ENCODE assay signal across 17 cellular contexts in genomic region chr17:82831818-82832200, GRCh38. TPM values are rescaled to one million over a fixed set of nuclear protein-coding genes. Genes with fewer than 3 reads are reported as not detected.
DNase-seq lines count a peak whose midpoint lies in the region; ATAC-seq and TF ChIP-seq lines count a peak whose summit lies in the region.
"Had no signal": no experiment of that assay in that cellular context is flagged by ENCODE, and none has a peak within 500 bp of the region (broad histone marks: within the 10 kb centered on the region; RNA-seq: fewer than 3 reads in every experiment).

No MANE protein-coding gene starts in this region.

- CTCF ChIA-PET in activated CD4-positive, alpha-beta T cell treated with anti-CD3 and anti-CD28 coated beads, Interleukin-2, amount 10 ng/mL, durations not matched to agents 7 days and 5 days (lab: Charles Lee) = no interaction called here
- CTCF ChIA-PET in CD8-positive, alpha-beta T cell (lab: Charles Lee) = no interaction called here

- no peak overlapping the region for H2BK120ac ChIP-seq in H9 (ENCODE audit: low read depth, low read length, poor library complexity, severe bottlenecking)

- H3K23ac ChIP-seq in H9 (ENCODE audit: insufficient read length, low read depth, low read length) = no peak overlapping the region

- H3K14ac ChIP-seq in H9 (ENCODE audit: insufficient read depth, low read length) = no peak overlapping the region

- H3K9me3 ChIP-seq in H9 (ENCODE audit: control insufficient read depth, low read depth, low read length) = no peaks in the 10 kb centered on the region
- H3K9me3 ChIP-seq in CD8-positive, alpha-beta T cell (ENCODE audit: low read length) = no peaks in the 10 kb centered on the region

- H3K9me3 Mint-ChIP-seq in activated CD4-positive, alpha-beta T cell treated with anti-CD3 and anti-CD28 coated beads, Interleukin-2, amount 10 ng/mL, durations not matched to agents 7 days and 5 days = peaks cover 2% of the 10 kb centered on the region
- H3K9me3 Mint-ChIP-seq in H9 (peaks cover 3 to 12% of the 10 kb centered on the region in 2 experiments; a peak in 2 of 5 replicates), chondrocyte (ENCODE audit: low read depth) (no peaks in the 10 kb centered on the region)
- H3K9me3 Mint-ChIP-seq in CD8-positive, alpha-beta T cell = no peaks in the 10 kb centered on the region
- H3K9me3 Mint-ChIP-seq in activated T-cell treated with anti-CD3 and anti-CD28 coated beads, Interleukin-2, amount 50 U/mL, for 4 hours = no peaks in the 10 kb centered on the region

- H4K91ac ChIP-seq in H9 (ENCODE audit: insufficient read length, low read depth, low read length) = no peak overlapping the region

- no peaks in the 10 kb centered on the region for H3K27me3 ChIP-seq in H9 (ENCODE audit: insufficient read depth, low read length)
- no peaks in the 10 kb centered on the region for H3K27me3 ChIP-seq in CD8-positive, alpha-beta T cell (ENCODE audit: insufficient read depth, low read length)

- H3K4me1 Mint-ChIP-seq in activated CD4-positive, alpha-beta T cell treated with anti-CD3 and anti-CD28 coated beads, Interleukin-2, amount 10 ng/mL, durations not matched to agents 7 days and 5 days = peaks cover 5% of the 10 kb centered on the region
- peaks cover 10 to 12% of the 10 kb centered on the region in 2 experiments for H3K4me1 Mint-ChIP-seq in H9
- no peaks in the 10 kb centered on the region for H3K4me1 Mint-ChIP-seq in chondrocyte (ENCODE audit: low read depth)
- H3K4me1 Mint-ChIP-seq in CD8-positive, alpha-beta T cell (ENCODE audit: low read depth) = peaks cover 2% of the 10 kb centered on the region
- no peaks in the 10 kb centered on the region for H3K4me1 Mint-ChIP-seq in activated T-cell treated with anti-CD3 and anti-CD28 coated beads, Interleukin-2, amount 50 U/mL, for 4 hours (ENCODE audit: low read depth)

- intact Hi-C loops in posterior vena cava (cut with DNase I) = no loop called here
- intact Hi-C loops in CD8-positive, alpha-beta T cell (cut with DNase I, micrococcal nuclease) = no loop called here

- no peak for TF ChIP-seq CTCF in H9 (conservative IDR thresholded peaks at IDR 0.05)
- TF ChIP-seq CTCF in chondrocyte (IDR thresholded peaks at IDR 0.05) = no peak
- TF ChIP-seq CTCF in CD8-positive, alpha-beta T cell (IDR thresholded peaks at IDR 0.05) = no peak

- no peaks in the 10 kb centered on the region for H3K27me3 Mint-ChIP-seq in activated CD4-positive, alpha-beta T cell treated with anti-CD3 and anti-CD28 coated beads, Interleukin-2, amount 10 ng/mL, durations not matched to agents 7 days and 5 days
- no peaks in the 10 kb centered on the region; the same call in 1 of the 2 replicates for H3K27me3 Mint-ChIP-seq in H9 (ENCODE audit: low read depth)
- H3K27me3 Mint-ChIP-seq in chondrocyte (ENCODE audit: low read depth) = no peaks in the 10 kb centered on the region
- no peaks in the 10 kb centered on the region for H3K27me3 Mint-ChIP-seq in CD8-positive, alpha-beta T cell (ENCODE audit: low read depth)
- H3K27me3 Mint-ChIP-seq in activated T-cell treated with anti-CD3 and anti-CD28 coated beads, Interleukin-2, amount 50 U/mL, for 4 hours (ENCODE audit: low read depth) = no peaks in the 10 kb centered on the region

- no peak overlapping the region for H4K8ac ChIP-seq in H9 (replicated peaks; ENCODE audit: insufficient read length, low read depth, low read length)

- no CpG with 5 or more reads among the region's 18 CpGs for WGBS in H9 (ENCODE audit: extremely low coverage, insufficient read length, low lambda C conversion rate)

- H2AFZ ChIP-seq in H9 (ENCODE audit: low read length) = no peak overlapping the region

- H2BK20ac ChIP-seq in H9 (ENCODE audit: low read depth, low read length, poor library complexity, severe bottlenecking) = no peak overlapping the region

- H3K4me3 Mint-ChIP-seq in activated CD4-positive, alpha-beta T cell treated with anti-CD3 and anti-CD28 coated beads, Interleukin-2, amount 10 ng/mL, durations not matched to agents 7 days and 5 days = no peak overlapping the region
- H3K4me3 Mint-ChIP-seq in H9 (no peak overlapping the region), chondrocyte (ENCODE audit: unreplicated experiment) (no peak overlapping the region)
- H3K4me3 Mint-ChIP-seq in CD8-positive, alpha-beta T cell = no peak overlapping the region
- H3K4me3 Mint-ChIP-seq in activated T-cell treated with anti-CD3 and anti-CD28 coated beads, Interleukin-2, amount 50 U/mL, for 4 hours = no peak overlapping the region
- H3K4me3 Mint-ChIP-seq: CD14-positive monocyte had no signal

- H3K36me3 Mint-ChIP-seq in activated CD4-positive, alpha-beta T cell treated with anti-CD3 and anti-CD28 coated beads, Interleukin-2, amount 10 ng/mL, durations not matched to agents 7 days and 5 days (ENCODE audit: low read depth) = peaks cover 18% of the 10 kb centered on the region
- H3K36me3 Mint-ChIP-seq in H9 (ENCODE audit: insufficient read depth in 1 of 3, low read depth in 3 of 3) = peaks cover 26 to 44% (median 41%) of the 10 kb centered on the region in 3 experiments
- peaks cover 14% of the 10 kb centered on the region for H3K36me3 Mint-ChIP-seq in chondrocyte (ENCODE audit: low read depth)
- peaks cover 46% of the 10 kb centered on the region for H3K36me3 Mint-ChIP-seq in CD8-positive, alpha-beta T cell
- H3K36me3 Mint-ChIP-seq in activated T-cell treated with anti-CD3 and anti-CD28 coated beads, Interleukin-2, amount 50 U/mL, for 4 hours (ENCODE audit: insufficient read depth) = peaks cover 25% of the 10 kb centered on the region

- H3K79me2 ChIP-seq in H9 (ENCODE audit: insufficient read depth, low read length) = peaks cover 2% of the 10 kb centered on the region; the same call in 1 of the 2 replicates

- H3K4ac ChIP-seq in H9 (ENCODE audit: low read depth, low read length) = no peak overlapping the region

- no peaks in the 10 kb centered on the region for H3K36me3 ChIP-seq in CD8-positive, alpha-beta T cell (ENCODE audit: insufficient read depth, low read length)

- no peak overlapping the region for H3K56ac ChIP-seq in H9 (ENCODE audit: insufficient read length, low read depth, low read length)

- peak overlapping the region; percentile 39 for H3K27ac Mint-ChIP-seq in activated CD4-positive, alpha-beta T cell treated with anti-CD3 and anti-CD28 coated beads, Interleukin-2, amount 10 ng/mL, durations not matched to agents 7 days and 5 days
- H3K27ac Mint-ChIP-seq in H9 = peak overlapping the region; percentile 41 to 91 (median 82); a peak in 4 of 7 replicates
- H3K27ac Mint-ChIP-seq in chondrocyte (ENCODE audit: unreplicated experiment) = no peak overlapping the region
- no peak overlapping the region for H3K27ac Mint-ChIP-seq in CD8-positive, alpha-beta T cell

- no peak overlapping the region for H4K5ac ChIP-seq in H9 (ENCODE audit: insufficient read length, low read depth, low read length)

- H3K79me1 ChIP-seq in H9 (ENCODE audit: insufficient read depth, low read depth, low read length, poor library complexity, severe bottlenecking) = no peaks in the 10 kb centered on the region

- H3K4me3 ChIP-seq in CD8-positive, alpha-beta T cell (ENCODE audit: low read depth, low read length) = no peak overlapping the region

- H2BK15ac ChIP-seq in H9 (ENCODE audit: low read depth, low read length) = no peak overlapping the region

- no peak overlapping the region for H2BK5ac ChIP-seq in H9 (ENCODE audit: insufficient read length, low read length)

- no peak overlapping the region for H3K4me2 ChIP-seq in H9 (ENCODE audit: insufficient read depth, insufficient read length, low read length)

- no peaks in the 10 kb centered on the region for H3K23me2 ChIP-seq in H9 (ENCODE audit: insufficient read length, low read depth, low read length, poor library complexity, severe bottlenecking)

- no peaks in the 10 kb centered on the region for H4K20me1 ChIP-seq in H9 (ENCODE audit: control insufficient read depth, insufficient read depth, insufficient read length)

- H2AK5ac ChIP-seq in H9 (ENCODE audit: insufficient read length, low read length) = no peak overlapping the region

- H2BK12ac ChIP-seq in H9 (ENCODE audit: insufficient read length, low read depth, low read length) = no peak overlapping the region

- no peak for ATAC-seq in GM19023 (IDR thresholded peaks at IDR 0.05; ENCODE audit: unreplicated experiment)
- no peak for ATAC-seq in CD8-positive, alpha-beta T cell
- ATAC-seq in activated T-cell treated with anti-CD3 and anti-CD28 coated beads, Interleukin-2, amount 50 U/mL, for 4 hours = no peak
- ATAC-seq: Panc1 had no signal

- DNase-seq in activated CD4-positive, alpha-beta T cell treated with anti-CD3 and anti-CD28 coated beads, Interleukin-2, amount 10 ng/mL, durations not matched to agents 7 days and 5 days = no peak
- DNase-seq in activated CD4-positive, alpha-beta T cell treated with anti-CD3 and anti-CD28 coated beads for 48 hours = no peak
- DNase-seq in H9 (no peak), chondrocyte (ENCODE audit: low spot score) (peak; percentile 76), posterior vena cava (ENCODE audit: low spot score) (peak; percentile 57)
- no peak for DNase-seq in CD8-positive, alpha-beta T cell
- DNase-seq in activated T-cell treated with anti-CD3 and anti-CD28 coated beads, Interleukin-2, amount 50 U/mL, for 4 hours = no peak
- DNase-seq: DMS53, GDM1, KG1, NCI-H1092 treated with DMSO at 0.1 percent for 48 hours, NCI-H2171 treated with DMSO at 0.1 percent for 48 hours, NCI-H82 had no signal

- no peak overlapping the region for H3K9ac ChIP-seq in H9 (ENCODE audit: extremely low read depth, insufficient read length, low read length)

- H3K27ac ChIP-seq in H9 (ENCODE audit: insufficient read length, low read depth, low read length) = no peak overlapping the region
- H3K27ac ChIP-seq in CD8-positive, alpha-beta T cell (ENCODE audit: low read depth, low read length) = no peak overlapping the region

- POLR2A ChIA-PET in activated CD4-positive, alpha-beta T cell treated with anti-CD3 and anti-CD28 coated beads, Interleukin-2, amount 10 ng/mL, durations not matched to agents 7 days and 5 days (lab: Charles Lee) = no interaction called here
- POLR2A ChIA-PET in CD8-positive, alpha-beta T cell (lab: Charles Lee) = no interaction called here

- no peak overlapping the region for H3K18ac ChIP-seq in H9 (ENCODE audit: insufficient read length, low read depth, low read length)

- H3T11ph ChIP-seq in H9 (ENCODE audit: low read length) = no peak overlapping the region

- no peaks in the 10 kb centered on the region for H3K4me1 ChIP-seq in H9 (ENCODE audit: insufficient read depth, low read length)
- H3K4me1 ChIP-seq in CD8-positive, alpha-beta T cell (ENCODE audit: insufficient read depth, low read length) = no peaks in the 10 kb centered on the region

RNA-seq across cellular contexts. Expression of gene ZNF750, which starts 8.0 kb away (rescaled TPM):
- total RNA-seq in activated CD4-positive, alpha-beta T cell treated with anti-CD3 and anti-CD28 coated beads, Interleukin-2, amount 10 ng/mL, durations not matched to agents 7 days and 5 days = not detected
- total RNA-seq in H9 (2021) = 0.09 TPM in 1 of 2 replicates, not detected in the other
- total RNA-seq in chondrocyte = not detected in 3 replicates
- not detected for total RNA-seq in posterior vena cava
- not detected for total RNA-seq in CD8-positive, alpha-beta T cell
- not detected for total RNA-seq in activated T-cell treated with anti-CD3 and anti-CD28 coated beads, Interleukin-2, amount 50 U/mL, for 4 hours
- total RNA-seq: A172 had no signal

Comparison
In these comparisons a context has a peak if more than half of its experiments do, and no peak if none do; other contexts are left out.
1. DNase-seq: peak in chondrocyte (single experiment) and posterior vena cava (single experiment); none in activated CD4-positive, alpha-beta T cell treated with anti-CD3 and anti-CD28 coated beads, Interleukin-2, amount 10 ng/mL, durations not matched to agents 7 days and 5 days (single experiment), activated CD4-positive, alpha-beta T cell treated with anti-CD3 and anti-CD28 coated beads for 48 hours (single experiment), H9 (single experiment), CD8-positive, alpha-beta T cell (0 of 7) and activated T-cell treated with anti-CD3 and anti-CD28 coated beads, Interleukin-2, amount 50 U/mL, for 4 hours (single experiment).
2. H3K27ac Mint-ChIP-seq: peak in activated CD4-positive, alpha-beta T cell treated with anti-CD3 and anti-CD28 coated beads, Interleukin-2, amount 10 ng/mL, durations not matched to agents 7 days and 5 days (single experiment) and H9 (3 of 3); none in chondrocyte (single experiment) and CD8-positive, alpha-beta T cell (single experiment).